8 cellular contexts compared by ENCODE assay signal in genomic region chr6:151493495-151494234, GRCh38. TPM values are rescaled to one million over a fixed set of nuclear protein-coding genes. Genes with fewer than 3 reads are reported as not detected.
A peak's percentile ranks its signal among the peaks of the same experiment; 100 is the strongest.
DNase-seq lines count a peak whose midpoint lies in the region; ATAC-seq and TF ChIP-seq lines count a peak whose summit lies in the region.

Gene CCDC170 (plus strand): TSS chr6:151494017. CDS start chr6:151494129, 112 bp downstream.

- H3K4me1 ChIP-seq in Panc1 (ENCODE audit: control insufficient read depth, insufficient read depth, low read length), result no peaks in the 10 kb centered on the region; the same call in 1 of the 2 replicates
- H3K4me1 ChIP-seq in ectodermal cell (ENCODE audit: control insufficient read depth, insufficient read depth, low read length), result no peaks in the 10 kb centered on the region
- peaks cover 21% of the 10 kb centered on the region for H3K4me1 ChIP-seq in suprapubic skin

- H3K9me3 ChIP-seq in Panc1 (ENCODE audit: control insufficient read depth, insufficient read depth, low read depth, low read length) (no peaks in the 10 kb centered on the region), ectodermal cell (ENCODE audit: control insufficient read depth, low read length) (no peaks in the 10 kb centered on the region), suprapubic skin (no peaks in the 10 kb centered on the region)

- H3K27ac ChIP-seq in Panc1 (ENCODE audit: low read length), result no peak within 1 kb of the TSS
- H3K27ac ChIP-seq in ectodermal cell (ENCODE audit: insufficient read depth, low read depth, low read length, poor library complexity, severe bottlenecking), result no peak within 1 kb of the TSS
- H3K27ac ChIP-seq in suprapubic skin, result peak within 1 kb of the TSS; percentile 68

- in situ Hi-C loops in Panc1 (cut with HindIII; ENCODE audit: low pct_unique_long_range_greater_than_20kb, low sequenced_read_pairs), result no loop called here

- WGBS in ectodermal cell, 2 experiments, result 10% methylated on average over 70 of the region's 70 CpGs
- WGBS in lower leg skin, 2 donors, result 5 to 11% methylated on average over 38 to 66 of the region's 70 CpGs
- WGBS in suprapubic skin, result 16% methylated on average over 19 of the region's 70 CpGs

- TF ChIP-seq POLR2A in lower leg skin (IDR thresholded peaks at IDR 0.05) (no peak), suprapubic skin (IDR thresholded peaks at IDR 0.05) (no peak)

- peak within 1 kb of the TSS; percentile 49 to 55 for H3K4me3 ChIP-seq in Panc1 (ENCODE audit: low read depth in 2 of 2, low read length in 2 of 2)
- H3K4me3 ChIP-seq in ectodermal cell (ENCODE audit: insufficient read depth, low read depth, low read length), result peak within 1 kb of the TSS; percentile 62
- peak within 1 kb of the TSS; percentile 73 for H3K4me3 ChIP-seq in lower leg skin (ENCODE audit: low read depth, poor library complexity, severe bottlenecking)
- H3K4me3 ChIP-seq in suprapubic skin, result peak within 1 kb of the TSS; percentile 68

- ATAC-seq in Panc1 (peak; percentile 84), HG02970 (IDR thresholded peaks at IDR 0.05; ENCODE audit: low FRiP score, unreplicated experiment) (no peak), HG02973 (IDR thresholded peaks at IDR 0.05; ENCODE audit: unreplicated experiment) (no peak)

- intact Hi-C loops in Panc1 (cut with micrococcal nuclease; ENCODE audit: unreplicated experiment), result no loop called here
- intact Hi-C loops in lower leg skin (cut with DNase I; ENCODE audit: low total_unique reads), result no loop called here

- TF ChIP-seq CTCF in Panc1 (IDR thresholded peaks at IDR 0.05), result no peak
- TF ChIP-seq CTCF in lower leg skin (IDR thresholded peaks at IDR 0.05), result no peak
- no peak for TF ChIP-seq CTCF in suprapubic skin (IDR thresholded peaks at IDR 0.05)

- BruUV-seq in Panc1 (replicated peaks; lab: Mats Ljungman, UMichigan), result no TSS peak

- H3K36me3 ChIP-seq in Panc1 (ENCODE audit: control insufficient read depth, insufficient read depth, low read length), result no peaks in the 10 kb centered on the region
- H3K36me3 ChIP-seq in ectodermal cell (ENCODE audit: control insufficient read depth, insufficient read depth, low read length), result no peaks in the 10 kb centered on the region
- H3K36me3 ChIP-seq in suprapubic skin, result no peaks in the 10 kb centered on the region

- CTCF ChIA-PET in Panc1 (lab: Charles Lee), result no interaction called here

- peaks cover 23% of the 10 kb centered on the region for H3K27me3 ChIP-seq in Panc1 (ENCODE audit: control insufficient read depth, insufficient read depth, low read length)
- peaks cover 50% of the 10 kb centered on the region for H3K27me3 ChIP-seq in ectodermal cell (ENCODE audit: control insufficient read depth, insufficient read depth, low read length, poor library complexity, severe bottlenecking)
- no peaks in the 10 kb centered on the region for H3K27me3 ChIP-seq in suprapubic skin

- POLR2A ChIA-PET in Panc1 (lab: Charles Lee), result interaction anchor here (0.5 kb wide), 1 partner anchor 85 kb away, joined by 9 read pairs; no protein-coding TSS in a partner anchor

- TF ChIP-seq EP300 in suprapubic skin (IDR thresholded peaks at IDR 0.05), result no peak

- DNase-seq in activated effector memory CD4-positive, alpha-beta T cell treated with anti-CD3 and anti-CD28 coated beads, Interleukin-2, amount 50 U/mL, for 16 hours, result peak; percentile 63
- DNase-seq in activated effector memory CD4-positive, alpha-beta T cell treated with Interleukin-2 at 50 U/mL for 16 hours, result no peak
- DNase-seq in Panc1 (ENCODE audit: low read depth, low spot score), result no peak
- DNase-seq in lower leg skin (ENCODE audit: low spot score in 2 of 2), result peak in 1 of 2 donors; percentile 87
- DNase-seq in suprapubic skin (ENCODE audit: low spot score in 2 of 2), result no peak

RNA-seq across cellular contexts. Expression of gene CCDC170, which starts in this region (rescaled TPM):
- total RNA-seq in Panc1 (2021; ENCODE audit: unreplicated experiment), result not detected
- not detected for polyA plus RNA-seq in Panc1 (2012; ENCODE audit: insufficient read length)
- 0.78 TPM for polyA plus RNA-seq in ectodermal cell (2013, experiment 1 of 4)
- polyA plus RNA-seq in ectodermal cell (2013, experiment 2 of 4), result 0.09 TPM
- 0.16 TPM for polyA plus RNA-seq in ectodermal cell (2013, experiment 3 of 4)
- polyA plus RNA-seq in ectodermal cell (2013, experiment 4 of 4), result 0.24 TPM
- total RNA-seq in lower leg skin, result 1 to 10 TPM in 2 of 4 donors, under 1 TPM in 1, not detected in 1; 0.22 to 1.1 (median 1.1) TPM
- total RNA-seq in suprapubic skin, result under 1 TPM; 0.16 to 0.89 (median 0.24) TPM

Comparison
In these comparisons a context has a peak if more than half of its experiments do, and no peak if none do; other contexts are left out.
1. Peak in ATAC-seq and H3K4me3 ChIP-seq in Panc1; RNA of the gene not detected or under 1 TPM.